Comparison of ENCODE assay signal across 7 cellular contexts in genomic region chr19:42140125-42140754, GRCh38. TPM values are rescaled to one million over a fixed set of nuclear protein-coding genes. Genes with fewer than 3 reads are reported as not detected.
A peak's percentile ranks its signal among the peaks of the same experiment; 100 is the strongest.
DNase-seq lines count a peak whose midpoint lies in the region; ATAC-seq and TF ChIP-seq lines count a peak whose summit lies in the region.

No MANE protein-coding gene starts in this region.

- H3K9me3 ChIP-seq in vagina, result no peaks in the 10 kb centered on the region

- peak; percentile 74 for DNase-seq in HuH-7 (ENCODE audit: low spot score)
- DNase-seq in activated B cell treated with CpG ODN at 0.5 μM for 24 hours, result no peak
- DNase-seq in hepatic stellate cell (ENCODE audit: low spot score), result peak; percentile 76
- no peak for DNase-seq in stimulated activated effector memory CD8-positive, alpha-beta T cell treated with anti-CD3 and anti-CD28 coated beads, Interleukin-12 subunit alpha, Interleukin-12 subunit beta, amount 100 ng/mL, for 72 hours (ENCODE audit: low spot score in 2 of 2)
- DNase-seq in vagina (ENCODE audit: extremely low spot score in 2 of 2), result no peak
- no peak for DNase-seq in NCI-H2081 treated with DMSO at 0.1 percent for 48 hours (lab: John Stamatoyannopoulos, UW)

- H3K27ac Mint-ChIP-seq in activated B cell treated with CpG ODN at 0.5 μM for 24 hours, result no peak overlapping the region
- no peak overlapping the region for H3K27ac Mint-ChIP-seq in stimulated activated effector memory CD8-positive, alpha-beta T cell treated with anti-CD3 and anti-CD28 coated beads, Interleukin-12 subunit alpha, Interleukin-12 subunit beta, amount 100 ng/mL, for 72 hours

- intact Hi-C loops in activated B cell treated with CpG ODN at 0.5 μM for 24 hours (cut with micrococcal nuclease), result no loop called here
- intact Hi-C loops in vagina (cut with DNase I), result no loop called here

- peaks cover 57% of the 10 kb centered on the region for H3K36me3 Mint-ChIP-seq in activated B cell treated with CpG ODN at 0.5 μM for 24 hours (ENCODE audit: low read depth)
- H3K36me3 Mint-ChIP-seq in stimulated activated effector memory CD8-positive, alpha-beta T cell treated with anti-CD3 and anti-CD28 coated beads, Interleukin-12 subunit alpha, Interleukin-12 subunit beta, amount 100 ng/mL, for 72 hours, result peaks cover 5% of the 10 kb centered on the region

- H3K4me3 ChIP-seq in vagina, result no peak overlapping the region

- H3K27me3 ChIP-seq in vagina, result no peaks in the 10 kb centered on the region

- no peaks in the 10 kb centered on the region for H3K9me3 Mint-ChIP-seq in activated B cell treated with CpG ODN at 0.5 μM for 24 hours
- H3K9me3 Mint-ChIP-seq in stimulated activated effector memory CD8-positive, alpha-beta T cell treated with anti-CD3 and anti-CD28 coated beads, Interleukin-12 subunit alpha, Interleukin-12 subunit beta, amount 100 ng/mL, for 72 hours, result no peaks in the 10 kb centered on the region

- POLR2A ChIA-PET in activated B cell treated with CpG ODN at 0.5 μM for 24 hours (lab: Charles Lee), result interaction anchor here (0.9 to 1.3 kb wide), 2 partner anchors 9 to 283 kb away, joined by 3 to 5 read pairs; no protein-coding TSS in a partner anchor

- peak; percentile 53 for ATAC-seq in activated B cell treated with CpG ODN at 0.5 μM for 24 hours (ENCODE audit: low read depth)
- ATAC-seq in stimulated activated effector memory CD8-positive, alpha-beta T cell treated with anti-CD3 and anti-CD28 coated beads, Interleukin-12 subunit alpha, Interleukin-12 subunit beta, amount 100 ng/mL, for 72 hours, result peak; percentile 60
- ATAC-seq in GM18868 (IDR thresholded peaks at IDR 0.05; ENCODE audit: unreplicated experiment), result no peak

- H3K27me3 Mint-ChIP-seq in activated B cell treated with CpG ODN at 0.5 μM for 24 hours, result no peaks in the 10 kb centered on the region

- CTCF ChIA-PET in activated B cell treated with CpG ODN at 0.5 μM for 24 hours (lab: Charles Lee), result interaction anchor here (0.9 to 22.2 kb wide), 5 partner anchors 28 to 156 kb away, joined by 3 to 426 read pairs (median 4); no protein-coding TSS in a partner anchor

- TF ChIP-seq CTCF in activated B cell treated with CpG ODN at 0.5 μM for 24 hours (IDR thresholded peaks at IDR 0.05), result no peak
- no peak for TF ChIP-seq CTCF in vagina (IDR thresholded peaks at IDR 0.05)

- H3K27ac ChIP-seq in vagina, result no peak overlapping the region

- no peaks in the 10 kb centered on the region for H3K4me1 ChIP-seq in vagina

- no peak for TF ChIP-seq POLR2A in vagina (IDR thresholded peaks at IDR 0.05)

- no peak overlapping the region for H3K4me3 Mint-ChIP-seq in activated B cell treated with CpG ODN at 0.5 μM for 24 hours
- no peak overlapping the region for H3K4me3 Mint-ChIP-seq in stimulated activated effector memory CD8-positive, alpha-beta T cell treated with anti-CD3 and anti-CD28 coated beads, Interleukin-12 subunit alpha, Interleukin-12 subunit beta, amount 100 ng/mL, for 72 hours

- no peaks in the 10 kb centered on the region for H3K36me3 ChIP-seq in vagina

- H3K4me1 Mint-ChIP-seq in activated B cell treated with CpG ODN at 0.5 μM for 24 hours, result peaks cover 17% of the 10 kb centered on the region
- peaks cover 13% of the 10 kb centered on the region for H3K4me1 Mint-ChIP-seq in stimulated activated effector memory CD8-positive, alpha-beta T cell treated with anti-CD3 and anti-CD28 coated beads, Interleukin-12 subunit alpha, Interleukin-12 subunit beta, amount 100 ng/mL, for 72 hours

RNA-seq across cellular contexts. Expression of gene POU2F2, which starts 8.0 kb away (rescaled TPM):
- total RNA-seq in activated B cell treated with CpG ODN at 0.5 μM for 24 hours (508 and 577 TPM in 2 replicates), vagina (0.74 TPM)

Comparison
In these comparisons a context has a peak if more than half of its experiments do, and no peak if none do; other contexts are left out.
1. DNase-seq: peak in HuH-7 (single experiment) and hepatic stellate cell (single experiment); none in activated B cell treated with CpG ODN at 0.5 μM for 24 hours (single experiment), stimulated activated effector memory CD8-positive, alpha-beta T cell treated with anti-CD3 and anti-CD28 coated beads, Interleukin-12 subunit alpha, Interleukin-12 subunit beta, amount 100 ng/mL, for 72 hours (0 of 2), vagina (0 of 2) and NCI-H2081 treated with DMSO at 0.1 percent for 48 hours (single experiment).
2. RNA of gene POU2F2, which starts 8.0 kb away (total RNA-seq): 508 to 577 TPM in activated B cell treated with CpG ODN at 0.5 μM for 24 hours; 0.74 TPM in vagina (single experiment); every median in the first group is over 100 times any median in the second.